1 cellular context compared by ENCODE assay signal in genomic region chr1:35883681-35884155, GRCh38.
TF ChIP-seq lines count a peak whose summit lies in the region.

No MANE protein-coding gene starts in this region.

TF ChIP-seq in HepG2, 621 proteins besides CTCF, POLR2A, EP300 and RAD21 (continued from another document and continues in another):
- TF ChIP-seq ZNF274 (CRISPR knock-in tag; IDR thresholded peaks at IDR 0.05) (0 out of 2 replicates have a peak, but pooled peaks have one; percentile 10), ZNF101 (CRISPR knock-in tag; IDR thresholded peaks at IDR 0.05; ENCODE audit: borderline replicate concordance, low read depth) (0 out of 2 replicates have a peak, but pooled peaks have one; percentile 29), ZNF543 (CRISPR knock-in tag; IDR thresholded peaks at IDR 0.05) (no peak; the same call in 1 of the 2 replicates), ZNF232 (CRISPR knock-in tag; IDR thresholded peaks at IDR 0.05; ENCODE audit: borderline replicate concordance) (0 out of 2 replicates have a peak, but pooled peaks have one; percentile 5), KLF15 (CRISPR knock-in tag; IDR thresholded peaks at IDR 0.05; ENCODE audit: borderline replicate concordance) (0 out of 2 replicates have a peak, but pooled peaks have one; percentile 24), SP1 (IDR thresholded peaks at IDR 0.05) (no peak), SP1 (CRISPR knock-in tag; IDR thresholded peaks at IDR 0.05) (0 out of 2 replicates have a peak, but pooled peaks have one; percentile 17), ZNF407 (CRISPR knock-in tag; IDR thresholded peaks at IDR 0.05; ENCODE audit: not compliant biosample characterization) (peak; percentile 18), PHF8 (CRISPR knock-in tag; IDR thresholded peaks at IDR 0.05) (peak; percentile 50), SIN3B (IDR thresholded peaks at IDR 0.05; ENCODE audit: low read length) (no peak), SP5 (CRISPR knock-in tag; IDR thresholded peaks at IDR 0.05; ENCODE audit: borderline replicate concordance, low read depth) (peak; percentile 37; the same call in 1 of the 2 replicates), NR2C2 (CRISPR knock-in tag; IDR thresholded peaks at IDR 0.05; ENCODE audit: borderline replicate concordance) (peak; percentile 43), MYC (CRISPR knock-in tag; IDR thresholded peaks at IDR 0.05; ENCODE audit: borderline replicate concordance) (0 out of 2 replicates have a peak, but pooled peaks have one; percentile 10), NFE2L2 (IDR thresholded peaks at IDR 0.05; ENCODE audit: low read length) (no peak), GABPB1 (CRISPR knock-in tag; IDR thresholded peaks at IDR 0.05) (peak; percentile 19; the same call in 1 of the 2 replicates), RCOR2 (CRISPR knock-in tag; IDR thresholded peaks at IDR 0.05) (no peak), ZNF251 (CRISPR knock-in tag; IDR thresholded peaks at IDR 0.05) (peak; percentile 75; the same call in 1 of the 2 replicates), ZFX (CRISPR knock-in tag; IDR thresholded peaks at IDR 0.05; ENCODE audit: low read depth) (peak; percentile 45; the same call in 1 of the 2 replicates), PHF21A (CRISPR knock-in tag; IDR thresholded peaks at IDR 0.05) (no peak), SIN3A (IDR thresholded peaks at IDR 0.05; ENCODE audit: borderline replicate concordance, low read depth, low read length) (peak; percentile 19; the same call in 1 of the 2 replicates), ZNF18 (CRISPR knock-in tag; IDR thresholded peaks at IDR 0.05; ENCODE audit: insufficient replicate concordance) (no peak), ZNF550 (CRISPR knock-in tag; IDR thresholded peaks at IDR 0.05; ENCODE audit: borderline replicate concordance) (0 out of 2 replicates have a peak, but pooled peaks have one; percentile 68), ZNF629 (CRISPR knock-in tag; conservative IDR thresholded peaks at IDR 0.05) (no peak), SRSF9 (IDR thresholded peaks at IDR 0.05; ENCODE audit: borderline replicate concordance, insufficient read depth, low read depth, low read length, poor library complexity, severe bottlenecking) (no peak), ZNF350 (CRISPR knock-in tag; IDR thresholded peaks at IDR 0.05; ENCODE audit: borderline replicate concordance, low read depth) (0 out of 2 replicates have a peak, but pooled peaks have one; percentile 48)
- TF ChIP-seq, protein P1, sequence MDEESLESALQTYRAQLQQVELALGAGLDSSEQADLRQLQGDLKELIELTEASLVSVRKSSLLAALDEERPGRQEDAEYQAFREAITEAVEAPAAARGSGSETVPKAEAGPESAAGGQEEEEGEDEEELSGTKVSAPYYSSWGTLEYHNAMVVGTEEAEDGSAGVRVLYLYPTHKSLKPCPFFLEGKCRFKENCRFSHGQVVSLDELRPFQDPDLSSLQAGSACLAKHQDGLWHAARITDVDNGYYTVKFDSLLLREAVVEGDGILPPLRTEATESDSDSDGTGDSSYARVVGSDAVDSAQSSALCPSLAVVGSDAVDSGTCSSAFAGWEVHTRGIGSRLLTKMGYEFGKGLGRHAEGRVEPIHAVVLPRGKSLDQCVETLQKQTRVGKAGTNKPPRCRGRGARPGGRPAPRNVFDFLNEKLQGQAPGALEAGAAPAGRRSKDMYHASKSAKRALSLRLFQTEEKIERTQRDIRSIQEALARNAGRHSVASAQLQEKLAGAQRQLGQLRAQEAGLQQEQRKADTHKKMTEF (CRISPR knock-in tag; IDR thresholded peaks at IDR 0.05): peak; percentile 24; the same call in 1 of the 2 replicates
- TF ChIP-seq, protein P2, sequence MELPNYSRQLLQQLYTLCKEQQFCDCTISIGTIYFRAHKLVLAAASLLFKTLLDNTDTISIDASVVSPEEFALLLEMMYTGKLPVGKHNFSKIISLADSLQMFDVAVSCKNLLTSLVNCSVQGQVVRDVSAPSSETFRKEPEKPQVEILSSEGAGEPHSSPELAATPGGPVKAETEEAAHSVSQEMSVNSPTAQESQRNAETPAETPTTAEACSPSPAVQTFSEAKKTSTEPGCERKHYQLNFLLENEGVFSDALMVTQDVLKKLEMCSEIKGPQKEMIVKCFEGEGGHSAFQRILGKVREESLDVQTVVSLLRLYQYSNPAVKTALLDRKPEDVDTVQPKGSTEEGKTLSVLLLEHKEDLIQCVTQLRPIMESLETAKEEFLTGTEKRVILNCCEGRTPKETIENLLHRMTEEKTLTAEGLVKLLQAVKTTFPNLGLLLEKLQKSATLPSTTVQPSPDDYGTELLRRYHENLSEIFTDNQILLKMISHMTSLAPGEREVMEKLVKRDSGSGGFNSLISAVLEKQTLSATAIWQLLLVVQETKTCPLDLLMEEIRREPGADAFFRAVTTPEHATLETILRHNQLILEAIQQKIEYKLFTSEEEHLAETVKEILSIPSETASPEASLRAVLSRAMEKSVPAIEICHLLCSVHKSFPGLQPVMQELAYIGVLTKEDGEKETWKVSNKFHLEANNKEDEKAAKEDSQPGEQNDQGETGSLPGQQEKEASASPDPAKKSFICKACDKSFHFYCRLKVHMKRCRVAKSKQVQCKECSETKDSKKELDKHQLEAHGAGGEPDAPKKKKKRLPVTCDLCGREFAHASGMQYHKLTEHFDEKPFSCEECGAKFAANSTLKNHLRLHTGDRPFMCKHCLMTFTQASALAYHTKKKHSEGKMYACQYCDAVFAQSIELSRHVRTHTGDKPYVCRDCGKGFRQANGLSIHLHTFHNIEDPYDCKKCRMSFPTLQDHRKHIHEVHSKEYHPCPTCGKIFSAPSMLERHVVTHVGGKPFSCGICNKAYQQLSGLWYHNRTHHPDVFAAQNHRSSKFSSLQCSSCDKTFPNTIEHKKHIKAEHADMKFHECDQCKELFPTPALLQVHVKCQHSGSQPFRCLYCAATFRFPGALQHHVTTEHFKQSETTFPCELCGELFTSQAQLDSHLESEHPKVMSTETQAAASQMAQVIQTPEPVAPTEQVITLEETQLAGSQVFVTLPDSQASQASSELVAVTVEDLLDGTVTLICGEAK (IDR thresholded peaks at IDR 0.05): no peak
- TF ChIP-seq, protein P2 (CRISPR knock-in tag; IDR thresholded peaks at IDR 0.05): 0 out of 2 replicates have a peak, but pooled peaks have one; percentile 12
- TF ChIP-seq, protein P3, sequence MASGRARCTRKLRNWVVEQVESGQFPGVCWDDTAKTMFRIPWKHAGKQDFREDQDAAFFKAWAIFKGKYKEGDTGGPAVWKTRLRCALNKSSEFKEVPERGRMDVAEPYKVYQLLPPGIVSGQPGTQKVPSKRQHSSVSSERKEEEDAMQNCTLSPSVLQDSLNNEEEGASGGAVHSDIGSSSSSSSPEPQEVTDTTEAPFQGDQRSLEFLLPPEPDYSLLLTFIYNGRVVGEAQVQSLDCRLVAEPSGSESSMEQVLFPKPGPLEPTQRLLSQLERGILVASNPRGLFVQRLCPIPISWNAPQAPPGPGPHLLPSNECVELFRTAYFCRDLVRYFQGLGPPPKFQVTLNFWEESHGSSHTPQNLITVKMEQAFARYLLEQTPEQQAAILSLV (CRISPR knock-in tag; IDR thresholded peaks at IDR 0.05; ENCODE audit: borderline replicate concordance): no peak
- TF ChIP-seq, protein P4, sequence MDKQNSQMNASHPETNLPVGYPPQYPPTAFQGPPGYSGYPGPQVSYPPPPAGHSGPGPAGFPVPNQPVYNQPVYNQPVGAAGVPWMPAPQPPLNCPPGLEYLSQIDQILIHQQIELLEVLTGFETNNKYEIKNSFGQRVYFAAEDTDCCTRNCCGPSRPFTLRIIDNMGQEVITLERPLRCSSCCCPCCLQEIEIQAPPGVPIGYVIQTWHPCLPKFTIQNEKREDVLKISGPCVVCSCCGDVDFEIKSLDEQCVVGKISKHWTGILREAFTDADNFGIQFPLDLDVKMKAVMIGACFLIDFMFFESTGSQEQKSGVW (CRISPR knock-in tag; IDR thresholded peaks at IDR 0.05; ENCODE audit: borderline replicate concordance): no peak
- TF ChIP-seq, protein P5, sequence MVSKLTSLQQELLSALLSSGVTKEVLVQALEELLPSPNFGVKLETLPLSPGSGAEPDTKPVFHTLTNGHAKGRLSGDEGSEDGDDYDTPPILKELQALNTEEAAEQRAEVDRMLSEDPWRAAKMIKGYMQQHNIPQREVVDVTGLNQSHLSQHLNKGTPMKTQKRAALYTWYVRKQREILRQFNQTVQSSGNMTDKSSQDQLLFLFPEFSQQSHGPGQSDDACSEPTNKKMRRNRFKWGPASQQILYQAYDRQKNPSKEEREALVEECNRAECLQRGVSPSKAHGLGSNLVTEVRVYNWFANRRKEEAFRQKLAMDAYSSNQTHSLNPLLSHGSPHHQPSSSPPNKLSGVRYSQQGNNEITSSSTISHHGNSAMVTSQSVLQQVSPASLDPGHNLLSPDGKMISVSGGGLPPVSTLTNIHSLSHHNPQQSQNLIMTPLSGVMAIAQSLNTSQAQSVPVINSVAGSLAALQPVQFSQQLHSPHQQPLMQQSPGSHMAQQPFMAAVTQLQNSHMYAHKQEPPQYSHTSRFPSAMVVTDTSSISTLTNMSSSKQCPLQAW (CRISPR knock-in tag; IDR thresholded peaks at IDR 0.05): peak; percentile 39; the same call in 1 of the 2 replicates
